1 cellular context compared by ENCODE assay signal in the genomic region with DNA sequence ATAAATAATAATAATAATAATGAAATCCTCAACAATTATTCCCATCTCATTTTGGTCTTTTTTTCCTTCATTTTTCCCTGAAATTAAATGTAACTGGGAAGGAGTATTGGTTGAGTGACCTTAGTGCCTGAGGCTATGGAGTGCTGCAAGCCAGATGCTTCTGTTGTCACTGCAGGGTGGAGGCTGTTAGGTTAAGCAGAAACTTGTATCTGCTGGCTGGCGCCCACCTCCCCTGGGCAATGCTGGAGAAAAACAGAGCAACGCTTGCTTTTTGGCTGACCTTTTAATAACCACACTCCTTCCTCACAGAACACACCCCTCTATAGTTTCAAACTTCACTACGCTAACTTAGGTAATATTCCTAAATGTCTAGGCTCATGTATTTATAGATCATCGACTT.
TF ChIP-seq lines count a peak whose summit lies in the region.

No MANE protein-coding gene starts in this region.

TF ChIP-seq in SK-N-SH, 30 proteins besides CTCF, POLR2A, EP300 and RAD21 (continued from another document):
- TF ChIP-seq MAX (IDR thresholded peaks at IDR 0.05; ENCODE audit: low read depth) (no peak), MXI1 (IDR thresholded peaks at IDR 0.05; ENCODE audit: low read depth, low read length) (no peak), RFX5 (IDR thresholded peaks at IDR 0.05; ENCODE audit: low read length) (no peak)
